ENCODE assay signal across 20 cellular contexts in genomic region chr18:24414349-24415003, GRCh38. TPM values are rescaled to one million over a fixed set of nuclear protein-coding genes. Genes with fewer than 3 reads are reported as not detected.
DNase-seq lines count a peak whose midpoint lies in the region; ATAC-seq, FAIRE-seq and TF ChIP-seq lines count a peak whose summit lies in the region.
"Had no signal": no experiment of that assay in that cellular context is flagged by ENCODE, and none has a peak within 500 bp of the region (broad histone marks: within the 10 kb centered on the region; RNA-seq: fewer than 3 reads in every experiment).

No MANE protein-coding gene starts in this region.

- H3K27ac ChIP-seq in A673 (ENCODE audit: low read depth, low read length, poor library complexity, severe bottlenecking) (no peak overlapping the region), kidney (ENCODE audit: low read depth in 2 of 2, low read length in 2 of 2) (no peak overlapping the region)
- H3K27ac ChIP-seq: esophagus squamous epithelium, heart right ventricle, prostate gland, SJCRH30 had no signal

- H3K4me3 Mint-ChIP-seq in activated T-cell treated with anti-CD3 and anti-CD28 coated beads, Interleukin-2, amount 50 U/mL, for 24 hours, result no peak overlapping the region
- no peak overlapping the region for H3K4me3 Mint-ChIP-seq in stimulated activated naive CD8-positive, alpha-beta T cell treated with anti-CD3 and anti-CD28 coated beads, Interleukin-15, amount 100 ng/mL, for 72 hours
- H3K4me3 Mint-ChIP-seq: natural killer cell had no signal

- peaks cover 49% of the 10 kb centered on the region for H3K27me3 Mint-ChIP-seq in activated T-cell treated with anti-CD3 and anti-CD28 coated beads, Interleukin-2, amount 50 U/mL, for 24 hours
- peaks cover 46% of the 10 kb centered on the region for H3K27me3 Mint-ChIP-seq in stimulated activated naive CD8-positive, alpha-beta T cell treated with anti-CD3 and anti-CD28 coated beads, Interleukin-15, amount 100 ng/mL, for 72 hours

- peak; percentile 77 for ATAC-seq in HG02870 (IDR thresholded peaks at IDR 0.05; ENCODE audit: unreplicated experiment)
- peak; percentile 85 for ATAC-seq in stimulated activated naive CD8-positive, alpha-beta T cell treated with anti-CD3 and anti-CD28 coated beads, Interleukin-15, amount 100 ng/mL, for 72 hours
- ATAC-seq: heart right ventricle had no signal

- H3K27ac Mint-ChIP-seq in activated T-cell treated with anti-CD3 and anti-CD28 coated beads, Interleukin-2, amount 50 U/mL, for 24 hours, result peak overlapping the region; percentile 39
- H3K27ac Mint-ChIP-seq in stimulated activated naive CD8-positive, alpha-beta T cell treated with anti-CD3 and anti-CD28 coated beads, Interleukin-15, amount 100 ng/mL, for 72 hours, result peak overlapping the region in 1 of 2 donors; percentile 9
- H3K27ac Mint-ChIP-seq: natural killer cell had no signal

- no peak for TF ChIP-seq CTCF in A673 (conservative IDR thresholded peaks at IDR 0.05; ENCODE audit: low read depth, low read length)
- no peak for TF ChIP-seq CTCF in kidney (IDR thresholded peaks at IDR 0.05; ENCODE audit: borderline replicate concordance, extremely low read depth, insufficient read depth)

- no peak overlapping the region for H3K9ac ChIP-seq in kidney (ENCODE audit: low read length in 2 of 2)

- H3K9me3 ChIP-seq in A673 (ENCODE audit: low read depth, low read length, poor library complexity, severe bottlenecking) (no peaks in the 10 kb centered on the region), kidney (ENCODE audit: control insufficient read depth in 1 of 2, low read length in 2 of 2) (no peaks in the 10 kb centered on the region)
- H3K9me3 ChIP-seq: esophagus squamous epithelium, heart right ventricle, prostate gland, SJCRH30 had no signal

- H3K36me3 Mint-ChIP-seq in activated T-cell treated with anti-CD3 and anti-CD28 coated beads, Interleukin-2, amount 50 U/mL, for 24 hours (ENCODE audit: low read depth), result no peaks in the 10 kb centered on the region
- H3K36me3 Mint-ChIP-seq: natural killer cell had no signal

- no peaks in the 10 kb centered on the region for H3K27me3 ChIP-seq in A673 (replicated peaks; ENCODE audit: insufficient read depth, low read depth, low read length, poor library complexity)
- H3K27me3 ChIP-seq: SJCRH30 had no signal

- DNase-seq in stimulated activated CD4-positive, alpha-beta T cell treated with anti-CD3 and anti-CD28 coated beads, Interleukin-12 subunit alpha, Interleukin-12 subunit beta, amount 100 ng/mL, for 48 hours (ENCODE audit: low read depth in 2 of 3, low spot score in 1 of 3), result peak in 2 of 3 donors; percentile 15 to 27
- no peak for DNase-seq in stimulated activated CD4-positive, alpha-beta T cell treated with anti-CD3 and anti-CD28 coated beads, Interleukin-4, amount 100 ng/mL, for 4 hours
- DNase-seq in activated T-cell treated with anti-CD3 and anti-CD28 coated beads, Interleukin-2, amount 50 U/mL, for 24 hours, result peak; percentile 42
- no peak for DNase-seq in stimulated activated naive CD8-positive, alpha-beta T cell treated with anti-CD3 and anti-CD28 coated beads, Interleukin-15, amount 100 ng/mL, for 72 hours
- DNase-seq in A673 (ENCODE audit: low spot score), result no peak
- DNase-seq in HT-29 (ENCODE audit: low spot score), result no peak
- no peak for DNase-seq in kidney
- DNase-seq: activated CD4-positive, alpha-beta T cell treated with anti-CD3 and anti-CD28 coated beads, Interleukin-2, amount 50 U/mL, for 4 hours; COR-L47; esophagus squamous epithelium; heart right ventricle; natural killer cell; NCI-H2081 treated with DMSO at 0.1 percent for 48 hours; NCI-H526; SJCRH30 had no signal

- H3K4me3 ChIP-seq in A673 (ENCODE audit: low read depth, low read length, poor library complexity, severe bottlenecking), result no peak overlapping the region
- H3K4me3 ChIP-seq in kidney (ENCODE audit: low read length in 2 of 2), result no peak overlapping the region
- H3K4me3 ChIP-seq: esophagus squamous epithelium, heart right ventricle, prostate gland, SJCRH30 had no signal

- intact Hi-C loops in A673 (cut with micrococcal nuclease; ENCODE audit: unreplicated experiment), result no loop called here
- intact Hi-C loops in kidney (cut with DNase I), result no loop called here

- H3K9me3 Mint-ChIP-seq in activated T-cell treated with anti-CD3 and anti-CD28 coated beads, Interleukin-2, amount 50 U/mL, for 24 hours, result peaks cover 8% of the 10 kb centered on the region
- H3K9me3 Mint-ChIP-seq in stimulated activated naive CD8-positive, alpha-beta T cell treated with anti-CD3 and anti-CD28 coated beads, Interleukin-15, amount 100 ng/mL, for 72 hours, result peaks cover 6 to 9% of the 10 kb centered on the region in 2 donors
- H3K9me3 Mint-ChIP-seq: natural killer cell had no signal

- no peaks in the 10 kb centered on the region for H3K4me1 ChIP-seq in A673 (ENCODE audit: insufficient read depth, low read length, poor library complexity, severe bottlenecking)
- H3K4me1 ChIP-seq in kidney (ENCODE audit: control insufficient read depth in 1 of 2, insufficient read depth in 1 of 2, low read depth in 1 of 2, low read length in 2 of 2), result no peaks in the 10 kb centered on the region
- H3K4me1 ChIP-seq: esophagus squamous epithelium, heart right ventricle, prostate gland, SJCRH30 had no signal

- POLR2A ChIA-PET in A673 (lab: Charles Lee; ENCODE audit: low non-redundant PET), result no interaction called here

- FAIRE-seq in kidney (lab: Jason Lieb, UNC), result no peak
- FAIRE-seq: bronchial epithelial cell, islet of Langerhans had no signal

- CTCF ChIA-PET in A673 (lab: Charles Lee), result no interaction called here

- peaks cover 23% of the 10 kb centered on the region for H3K4me1 Mint-ChIP-seq in activated T-cell treated with anti-CD3 and anti-CD28 coated beads, Interleukin-2, amount 50 U/mL, for 24 hours (ENCODE audit: low read depth)
- peaks cover 16% of the 10 kb centered on the region for H3K4me1 Mint-ChIP-seq in stimulated activated naive CD8-positive, alpha-beta T cell treated with anti-CD3 and anti-CD28 coated beads, Interleukin-15, amount 100 ng/mL, for 72 hours
- H3K4me1 Mint-ChIP-seq: natural killer cell had no signal

- BruUV-seq in A673 (replicated peaks; lab: Mats Ljungman, UMichigan), result no TSS peak

- H3K36me3 ChIP-seq in A673 (ENCODE audit: insufficient read depth, low read length, poor library complexity, severe bottlenecking) (no peaks in the 10 kb centered on the region), kidney (ENCODE audit: control insufficient read depth in 1 of 2, insufficient read depth in 2 of 2, low read length in 2 of 2) (no peaks in the 10 kb centered on the region)
- H3K36me3 ChIP-seq: esophagus squamous epithelium, heart right ventricle, prostate gland, SJCRH30 had no signal

RNA-seq across cellular contexts. Expression of gene IMPACT, which starts 12.0 kb away (rescaled TPM):
- total RNA-seq in A673 (2021), result 35.6 and 46.0 TPM in 2 replicates
- 5.2 and 6.1 TPM in 2 replicates for total RNA-seq in HT-29 (2014; rRNA removed; shearing (Covaris generic))
- total RNA-seq in kidney, result 38.0 TPM
- 21.7 TPM for polyA plus RNA-seq in kidney (ENCODE audit: insufficient read depth, low read depth, low replicate concordance)

RNA-seq across cellular contexts. Expression of gene OSBPL1A, which starts 16.9 kb away (rescaled TPM):
- total RNA-seq in A673 (2021) (26.1 and 30.7 TPM in 2 replicates), kidney (40.3 TPM)
- 13.7 and 14.1 TPM in 2 replicates for total RNA-seq in HT-29 (2014; rRNA removed; shearing (Covaris generic))
- polyA plus RNA-seq in kidney (ENCODE audit: insufficient read depth, low read depth, low replicate concordance), result 27.0 TPM

RNA-seq across cellular contexts. Expression of gene HRH4, which starts 46.0 kb away (rescaled TPM):
- total RNA-seq in A673 (2021) (0.15 TPM in 1 of 2 replicates, not detected in the other), kidney (not detected)
- not detected in 2 replicates for total RNA-seq in HT-29 (2014; rRNA removed; shearing (Covaris generic))
- not detected for polyA plus RNA-seq in kidney (ENCODE audit: insufficient read depth, low read depth, low replicate concordance)
- total RNA-seq: prostate gland, SJCRH30, temporal lobe had no signal

Comparison
In these comparisons a context has a peak if more than half of its experiments do, and no peak if none do; other contexts are left out.
1. DNase-seq: peak in stimulated activated CD4-positive, alpha-beta T cell treated with anti-CD3 and anti-CD28 coated beads, Interleukin-12 subunit alpha, Interleukin-12 subunit beta, amount 100 ng/mL, for 48 hours (2 of 3) and activated T-cell treated with anti-CD3 and anti-CD28 coated beads, Interleukin-2, amount 50 U/mL, for 24 hours (single experiment); none in stimulated activated CD4-positive, alpha-beta T cell treated with anti-CD3 and anti-CD28 coated beads, Interleukin-4, amount 100 ng/mL, for 4 hours (0 of 2), stimulated activated naive CD8-positive, alpha-beta T cell treated with anti-CD3 and anti-CD28 coated beads, Interleukin-15, amount 100 ng/mL, for 72 hours (0 of 2), A673 (single experiment), HT-29 (single experiment) and kidney (single experiment).